Comparison of ENCODE assay signal across 19 cellular contexts in the genomic region with DNA sequence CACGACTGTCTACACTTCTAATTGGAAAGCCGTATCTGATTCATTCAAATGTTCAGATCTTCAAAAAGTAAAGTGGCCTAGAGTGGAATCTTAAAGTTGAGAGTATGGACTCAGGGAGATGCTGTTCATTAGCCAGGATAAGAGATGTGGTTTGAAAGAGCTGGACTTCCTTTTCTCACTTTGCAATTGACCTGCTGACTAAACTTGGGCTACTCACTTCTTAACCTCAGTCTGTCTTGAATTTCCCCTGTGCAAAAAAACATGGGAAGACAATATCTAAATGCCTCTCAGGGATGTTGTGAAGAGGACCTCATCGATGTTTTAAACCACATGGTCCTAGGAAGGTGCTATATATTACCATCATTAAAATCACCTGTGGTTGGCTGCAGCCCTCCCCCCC.
A peak's percentile ranks its signal among the peaks of the same experiment; 100 is the strongest.
DNase-seq lines count a peak whose midpoint lies in the region; ATAC-seq, FAIRE-seq and TF ChIP-seq lines count a peak whose summit lies in the region.
"Had no signal": no experiment of that assay in that cellular context is flagged by ENCODE, and none has a peak within 500 bp of the region (broad histone marks: within the 10 kb centered on the region; RNA-seq: fewer than 3 reads in every experiment).

No MANE protein-coding gene starts in this region.

- no peak overlapping the region for H3K4me3 Mint-ChIP-seq in T-helper 1 cell treated with Interleukin-12 subunit alpha and Interleukin-12 subunit beta and Interleukin-4 antibody, amounts not matched to agents 30 μg/mL and 1 μg/mL, for 36 hours
- peak overlapping the region in 2 of 10 donors; percentile 8 to 30 for H3K4me3 Mint-ChIP-seq in naive thymus-derived CD4-positive, alpha-beta T cell
- H3K4me3 Mint-ChIP-seq: WTC11 had no signal

- FAIRE-seq in HepG2 (lab: Jason Lieb, UNC) (no peak), pancreas (lab: Jason Lieb, UNC) (no peak)
- FAIRE-seq: A549 had no signal

- peak overlapping the region; percentile 11 for H3K27ac Mint-ChIP-seq in T-helper 1 cell treated with Interleukin-12 subunit alpha and Interleukin-12 subunit beta and Interleukin-4 antibody, amounts not matched to agents 30 μg/mL and 1 μg/mL, for 36 hours
- peak overlapping the region in 5 of 9 donors; percentile 4 to 49 (median 31) for H3K27ac Mint-ChIP-seq in naive thymus-derived CD4-positive, alpha-beta T cell
- H3K27ac Mint-ChIP-seq: progenitor cell of endocrine pancreas, WTC11 had no signal

- TF ChIP-seq CTCF in HepG2 (CRISPR knock-in tag; IDR thresholded peaks at IDR 0.05) (no peak), pancreas (IDR thresholded peaks at IDR 0.05) (no peak)

- peaks cover 69% of the 10 kb centered on the region for H3K36me3 Mint-ChIP-seq in T-helper 1 cell treated with Interleukin-12 subunit alpha and Interleukin-12 subunit beta and Interleukin-4 antibody, amounts not matched to agents 30 μg/mL and 1 μg/mL, for 36 hours (ENCODE audit: low read depth)
- H3K36me3 Mint-ChIP-seq in naive thymus-derived CD4-positive, alpha-beta T cell, result peaks cover 13 to 65% (median 58%) of the 10 kb centered on the region in 5 donors
- H3K36me3 Mint-ChIP-seq: WTC11 had no signal

- no peaks in the 10 kb centered on the region for H3K9me3 ChIP-seq in naive thymus-derived CD4-positive, alpha-beta T cell (ENCODE audit: control insufficient read depth in 2 of 3, low read length in 3 of 3)
- no peaks in the 10 kb centered on the region for H3K9me3 ChIP-seq in HepG2 (ENCODE audit: low read length)
- no peaks in the 10 kb centered on the region for H3K9me3 ChIP-seq in pancreas
- H3K9me3 ChIP-seq: A549, MG63, suprapubic skin had no signal

- POLR2A ChIA-PET in naive thymus-derived CD4-positive, alpha-beta T cell (lab: Charles Lee), result interaction anchor here (0.6 to 1.4 kb wide), 4 partner anchors 11 to 112 kb away, joined by 3 to 5 read pairs (median 4); no protein-coding TSS in a partner anchor
- POLR2A ChIA-PET in HepG2 (lab: Yijun Ruan, JAX), result no interaction called here

- in situ Hi-C loops in HepG2 (cut with HindIII; ENCODE audit: extremely low pct_ligation_motif_present, low pct_unique_long_range_greater_than_20kb), result no loop called here

- no TSS peak for BruUV-seq in HepG2 (replicated peaks; lab: Mats Ljungman, UMichigan)

- peaks cover 60% of the 10 kb centered on the region for H3K4me1 Mint-ChIP-seq in T-helper 1 cell treated with Interleukin-12 subunit alpha and Interleukin-12 subunit beta and Interleukin-4 antibody, amounts not matched to agents 30 μg/mL and 1 μg/mL, for 36 hours (ENCODE audit: low read depth)
- peaks cover 38 to 81% (median 76%) of the 10 kb centered on the region in 7 donors for H3K4me1 Mint-ChIP-seq in naive thymus-derived CD4-positive, alpha-beta T cell

- H3K36me3 ChIP-seq in naive thymus-derived CD4-positive, alpha-beta T cell (ENCODE audit: control insufficient read depth in 2 of 3, insufficient read depth in 3 of 3, low read length in 3 of 3), result peaks cover 0 to 6% (median 0%) of the 10 kb centered on the region in 3 experiments
- no peaks in the 10 kb centered on the region for H3K36me3 ChIP-seq in HepG2 (replicated peaks in 1 of 2; ENCODE audit: control insufficient read depth in 1 of 2, insufficient read depth in 2 of 2, low read length in 2 of 2)
- H3K36me3 ChIP-seq in pancreas, result no peaks in the 10 kb centered on the region
- H3K36me3 ChIP-seq: MG63, suprapubic skin had no signal

- no peaks in the 10 kb centered on the region for H3K27me3 ChIP-seq in naive thymus-derived CD4-positive, alpha-beta T cell (ENCODE audit: control insufficient read depth in 2 of 2, insufficient read depth in 2 of 2, low read length in 2 of 2)
- H3K27me3 ChIP-seq in HepG2 (ENCODE audit: control insufficient read depth in 1 of 2, insufficient read depth in 2 of 2, low read length in 2 of 2) (peaks cover 1 to 14% of the 10 kb centered on the region in 2 experiments; a peak in 2 of 5 replicates), pancreas (no peaks in the 10 kb centered on the region)
- H3K27me3 ChIP-seq: MG63, suprapubic skin had no signal

- no peak overlapping the region for H3K27ac ChIP-seq in naive thymus-derived CD4-positive, alpha-beta T cell (ENCODE audit: low read depth, low read length)
- no peak overlapping the region for H3K27ac ChIP-seq in HepG2 (ENCODE audit: extremely low read length, insufficient read depth, low read length)
- H3K27ac ChIP-seq in pancreas, result no peak overlapping the region
- H3K27ac ChIP-seq: A549, epithelial cell of prostate, suprapubic skin had no signal

- no peak overlapping the region for H2AFZ ChIP-seq in HepG2 (ENCODE audit: low read length)

- H4K20me1 ChIP-seq in HepG2 (ENCODE audit: insufficient read depth, low read length), result no peaks in the 10 kb centered on the region

- H3K9me3 Mint-ChIP-seq in T-helper 1 cell treated with Interleukin-12 subunit alpha and Interleukin-12 subunit beta and Interleukin-4 antibody, amounts not matched to agents 30 μg/mL and 1 μg/mL, for 36 hours, result peaks cover 4% of the 10 kb centered on the region
- H3K9me3 Mint-ChIP-seq in naive thymus-derived CD4-positive, alpha-beta T cell, result peaks cover 0 to 7% (median 2%) of the 10 kb centered on the region in 11 donors

- ATAC-seq in GM21381 (IDR thresholded peaks at IDR 0.05; ENCODE audit: unreplicated experiment), result peak; percentile 63
- ATAC-seq in HG03442 (IDR thresholded peaks at IDR 0.05; ENCODE audit: unreplicated experiment), result peak; percentile 44
- peak; percentile 45 for ATAC-seq in naive thymus-derived CD4-positive, alpha-beta T cell
- no peak for ATAC-seq in HepG2
- ATAC-seq in pancreas, result no peak
- ATAC-seq: A549, WTC11 had no signal

- intact Hi-C loops in naive thymus-derived CD4-positive, alpha-beta T cell (cut with micrococcal nuclease), result loop anchor here in 1 of 2 donors (5.0 kb wide), 1 partner anchor 37 kb away; no protein-coding TSS in a partner anchor
- intact Hi-C loops in HepG2 (cut with micrococcal nuclease; ENCODE audit: unreplicated experiment) (no loop called here), pancreas (cut with DNase I) (no loop called here)

- 0% methylated on average over 3 of the region's 3 CpGs for WGBS in HepG2 (ENCODE audit: low lambda C conversion rate)
- WGBS in pancreas, 2 donors, result 75 to 83% methylated on average over 3 of the region's 3 CpGs

- no peak for TF ChIP-seq POLR2A in HepG2 (IDR thresholded peaks at IDR 0.05; ENCODE audit: insufficient read depth in 1 of 2, low read depth in 2 of 2, low read length in 2 of 2)

- TF ChIP-seq RAD21 in HepG2 (CRISPR knock-in tag; IDR thresholded peaks at IDR 0.05), result no peak

- H3K27me3 Mint-ChIP-seq in T-helper 1 cell treated with Interleukin-12 subunit alpha and Interleukin-12 subunit beta and Interleukin-4 antibody, amounts not matched to agents 30 μg/mL and 1 μg/mL, for 36 hours (ENCODE audit: low read depth), result no peaks in the 10 kb centered on the region
- no peaks in the 10 kb centered on the region for H3K27me3 Mint-ChIP-seq in naive thymus-derived CD4-positive, alpha-beta T cell

- DNase-seq in T-helper 1 cell (no peak), HepG2 (ENCODE audit: low spot score) (no peak), pancreas (no peak), NCI-H446 (lab: John Stamatoyannopoulos, UW) (no peak)
- no peak for DNase-seq in naive thymus-derived CD4-positive, alpha-beta T cell
- DNase-seq: activated gamma-delta T cell; central memory CD4-positive, alpha-beta T cell; DMS 273 treated with DMSO at 0.1 percent for 48 hours; mesendoderm; MG63; Right ventricle myocardium superior had no signal

- peaks cover 7 to 23% of the 10 kb centered on the region in 2 donors for H3K4me1 ChIP-seq in naive thymus-derived CD4-positive, alpha-beta T cell (ENCODE audit: control insufficient read depth in 2 of 2, insufficient read depth in 2 of 2, low read length in 2 of 2)
- no peaks in the 10 kb centered on the region for H3K4me1 ChIP-seq in HepG2 (ENCODE audit: insufficient read depth, low read length)
- no peaks in the 10 kb centered on the region for H3K4me1 ChIP-seq in pancreas
- H3K4me1 ChIP-seq: A549 had no signal

- no peaks in the 10 kb centered on the region for H3K79me2 ChIP-seq in HepG2 (ENCODE audit: insufficient read depth, low read length)

- no peak overlapping the region for H3K9ac ChIP-seq in HepG2 (ENCODE audit: insufficient read depth, low read depth, low read length)

- TF ChIP-seq EP300 in HepG2 (IDR thresholded peaks at IDR 0.05; ENCODE audit: low read depth in 2 of 2, low read length in 2 of 2) (no peak), HepG2 (CRISPR knock-in tag; IDR thresholded peaks at IDR 0.05; ENCODE audit: borderline replicate concordance) (no peak)

- CTCF ChIA-PET in naive thymus-derived CD4-positive, alpha-beta T cell (lab: Charles Lee), result interaction anchor here (0.7 to 1.2 kb wide), 3 partner anchors 18 to 62 kb away, joined by 3 read pairs; no protein-coding TSS in a partner anchor
- CTCF ChIA-PET in HepG2 (lab: Yijun Ruan, JAX; ENCODE audit: low intra/inter-chr PET ratio, low total read pairs), result no interaction called here

- H3K4me3 ChIP-seq in naive thymus-derived CD4-positive, alpha-beta T cell (ENCODE audit: low read length), result no peak overlapping the region
- H3K4me3 ChIP-seq in HepG2 (replicated peaks in 1 of 3; ENCODE audit: insufficient read depth in 1 of 3, low read depth in 2 of 3, low read length in 3 of 3), result no peak overlapping the region
- H3K4me3 ChIP-seq in pancreas, result no peak overlapping the region
- H3K4me3 ChIP-seq: A549, MG63, suprapubic skin had no signal

- H3K4me2 ChIP-seq in HepG2 (ENCODE audit: low read depth, low read length), result no peak overlapping the region
- H3K4me2 ChIP-seq: A549 had no signal

TF ChIP-seq in HepG2, 621 proteins besides CTCF, POLR2A, EP300 and RAD21 (continues in another document):
- no peak for TF ChIP-seq ZNF547 (CRISPR knock-in tag; IDR thresholded peaks at IDR 0.05)
- no peak for TF ChIP-seq KAT7 (CRISPR knock-in tag; IDR thresholded peaks at IDR 0.05; ENCODE audit: borderline replicate concordance)
- TF ChIP-seq ZNF34 (CRISPR knock-in tag; IDR thresholded peaks at IDR 0.05; ENCODE audit: borderline replicate concordance), result no peak
- no peak for TF ChIP-seq SAFB2 (CRISPR knock-in tag; IDR thresholded peaks at IDR 0.05; ENCODE audit: borderline replicate concordance, low read depth)
- TF ChIP-seq SALL1 (CRISPR knock-in tag; IDR thresholded peaks at IDR 0.05), result no peak
- TF ChIP-seq ZNF549 (CRISPR knock-in tag; IDR thresholded peaks at IDR 0.05), result no peak
- TF ChIP-seq SPEN (CRISPR knock-in tag; IDR thresholded peaks at IDR 0.05; ENCODE audit: low read depth), result no peak
- no peak for TF ChIP-seq ARNTL (CRISPR knock-in tag; IDR thresholded peaks at IDR 0.05)
- no peak for TF ChIP-seq MXD4 (CRISPR knock-in tag; IDR thresholded peaks at IDR 0.05)
- no peak for TF ChIP-seq BHLHE40 (IDR thresholded peaks at IDR 0.05; ENCODE audit: low read length)
- TF ChIP-seq ZBTB7B (CRISPR knock-in tag; IDR thresholded peaks at IDR 0.05), result no peak

Comparison
In these comparisons a context has a peak if more than half of its experiments do, and no peak if none do; other contexts are left out.
1. ATAC-seq: peak in GM21381 (single experiment), HG03442 (single experiment) and naive thymus-derived CD4-positive, alpha-beta T cell (single experiment); none in HepG2 (single experiment) and pancreas (0 of 4).